In the genomic region with DNA sequence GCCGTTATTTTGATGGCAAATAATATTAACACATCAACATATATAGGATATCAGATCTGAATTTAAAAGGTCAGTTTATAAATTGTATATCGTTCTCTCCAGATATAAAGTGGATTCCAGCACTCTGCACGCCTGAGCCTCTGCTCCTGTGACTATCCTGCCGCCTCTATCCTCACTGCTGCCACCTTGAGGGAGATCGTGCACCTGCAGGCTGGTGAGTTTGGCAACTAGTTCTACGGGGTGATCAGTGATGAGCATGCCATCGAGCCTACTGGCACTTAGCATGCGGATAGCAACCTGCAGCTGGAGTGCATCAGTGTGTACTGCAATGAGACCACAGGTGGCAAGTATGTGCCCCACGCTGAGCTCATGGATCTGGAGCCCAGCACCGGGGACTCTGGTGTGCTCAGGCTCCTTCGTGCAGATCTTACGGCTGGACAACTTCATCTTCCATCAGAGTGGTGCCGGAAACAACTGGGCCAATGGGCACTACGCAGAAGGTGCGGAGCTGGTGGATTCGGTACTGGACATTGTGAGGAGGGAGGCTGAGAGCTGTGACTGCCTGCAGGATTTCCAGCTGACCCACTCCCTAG, we compare ENCODE assay signal across 8 cellular contexts.
A peak's percentile ranks its signal among the peaks of the same experiment; 100 is the strongest.
DNase-seq lines count a peak whose midpoint lies in the region; ATAC-seq lines count a peak whose summit lies in the region.

No MANE protein-coding gene starts in this region.

- intact Hi-C loops in CD4-positive, alpha-beta memory T cell (cut with micrococcal nuclease): no loop called here

- H3K36me3 ChIP-seq in CD4-positive, alpha-beta memory T cell (ENCODE audit: insufficient read depth, low read length): no peaks in the 10 kb centered on the region

- no peaks in the 10 kb centered on the region for H3K36me3 Mint-ChIP-seq in CD4-positive, alpha-beta memory T cell
- H3K36me3 Mint-ChIP-seq in natural killer cell treated with Interleukin-12 subunit alpha and Interleukin-12 subunit beta and Interleukin-15 and Interleukin-18, amount 100 ng/mL, for 72 hours: no peaks in the 10 kb centered on the region

- H3K27me3 ChIP-seq in CD4-positive, alpha-beta memory T cell (ENCODE audit: insufficient read depth, low read length): no peaks in the 10 kb centered on the region

- H3K4me3 ChIP-seq in CD4-positive, alpha-beta memory T cell (ENCODE audit: low read length in 2 of 2): no peak overlapping the region

- no peaks in the 10 kb centered on the region for H3K4me1 ChIP-seq in CD4-positive, alpha-beta memory T cell (ENCODE audit: insufficient read depth, low read length)

- H3K27me3 Mint-ChIP-seq in CD4-positive, alpha-beta memory T cell: peaks cover 14 to 17% of the 10 kb centered on the region in 2 donors
- H3K27me3 Mint-ChIP-seq in natural killer cell treated with Interleukin-12 subunit alpha and Interleukin-12 subunit beta and Interleukin-15 and Interleukin-18, amount 100 ng/mL, for 72 hours: peaks cover 25 to 36% of the 10 kb centered on the region in 2 donors

- POLR2A ChIA-PET in CD4-positive, alpha-beta memory T cell (lab: Charles Lee; ENCODE audit: partially characterized antibody): no interaction called here

- DNase-seq in CD4-positive, alpha-beta memory T cell: peak; percentile 38 to 51 (median 45)
- peak; percentile 44 to 46 for DNase-seq in NOMO-1 (lab: John Stamatoyannopoulos, UW; ENCODE audit: unreplicated experiment in 2 of 2)
- peak; percentile 64 for DNase-seq in activated CD8-positive, alpha-beta memory T cell treated with anti-CD3 and anti-CD28 coated beads, Interleukin-2, amount 50 U/mL, for 4 hours
- peak; percentile 63 for DNase-seq in natural killer cell treated with Interleukin-12 subunit alpha and Interleukin-12 subunit beta and Interleukin-15 and Interleukin-18, amount 100 ng/mL, for 72 hours (ENCODE audit: low spot score)
- peak; percentile 1 to 52 (median 42) for DNase-seq in stimulated activated naive CD4-positive, alpha-beta T cell (lab: John Stamatoyannopoulos, UW)

- H3K9me3 Mint-ChIP-seq in CD4-positive, alpha-beta memory T cell: peaks cover 0 to 2% (median 0%) of the 10 kb centered on the region in 8 donors
- no peaks in the 10 kb centered on the region for H3K9me3 Mint-ChIP-seq in natural killer cell treated with Interleukin-12 subunit alpha and Interleukin-12 subunit beta and Interleukin-15 and Interleukin-18, amount 100 ng/mL, for 72 hours

- ATAC-seq in GM19043 (IDR thresholded peaks at IDR 0.05; ENCODE audit: low read depth, unreplicated experiment) (peak; percentile 99), HG03139 (IDR thresholded peaks at IDR 0.05; ENCODE audit: unreplicated experiment) (peak; percentile 99), esophagus mucosa (peak; percentile 88)
- ATAC-seq in natural killer cell treated with Interleukin-12 subunit alpha and Interleukin-12 subunit beta and Interleukin-15 and Interleukin-18, amount 100 ng/mL, for 72 hours: peak; percentile 79 to 83

- CTCF ChIA-PET in CD4-positive, alpha-beta memory T cell (lab: Charles Lee; ENCODE audit: partially characterized antibody): interaction anchor here (0.9 to 2.3 kb wide), 7 partner anchors 9 to 1207 kb away, joined by 3 to 10 read pairs (median 3); no protein-coding TSS in a partner anchor

- H3K9me3 ChIP-seq in CD4-positive, alpha-beta memory T cell (ENCODE audit: control insufficient read depth in 1 of 2, low read length in 2 of 2): no peaks in the 10 kb centered on the region

- no peak overlapping the region for H3K27ac ChIP-seq in CD4-positive, alpha-beta memory T cell (ENCODE audit: low read depth, low read length)

- no peak overlapping the region for H3K4me3 Mint-ChIP-seq in CD4-positive, alpha-beta memory T cell
- no peak overlapping the region for H3K4me3 Mint-ChIP-seq in natural killer cell treated with Interleukin-12 subunit alpha and Interleukin-12 subunit beta and Interleukin-15 and Interleukin-18, amount 100 ng/mL, for 72 hours

- peaks cover 0 to 7% (median 3%) of the 10 kb centered on the region in 4 donors for H3K4me1 Mint-ChIP-seq in CD4-positive, alpha-beta memory T cell
- peaks cover 0 to 6% of the 10 kb centered on the region in 2 donors for H3K4me1 Mint-ChIP-seq in natural killer cell treated with Interleukin-12 subunit alpha and Interleukin-12 subunit beta and Interleukin-15 and Interleukin-18, amount 100 ng/mL, for 72 hours (ENCODE audit: low read depth in 2 of 2)

- H3K27ac Mint-ChIP-seq in CD4-positive, alpha-beta memory T cell: no peak overlapping the region
- no peak overlapping the region for H3K27ac Mint-ChIP-seq in natural killer cell treated with Interleukin-12 subunit alpha and Interleukin-12 subunit beta and Interleukin-15 and Interleukin-18, amount 100 ng/mL, for 72 hours
